Comparison of ENCODE assay signal across 8 cellular contexts in the genomic region with DNA sequence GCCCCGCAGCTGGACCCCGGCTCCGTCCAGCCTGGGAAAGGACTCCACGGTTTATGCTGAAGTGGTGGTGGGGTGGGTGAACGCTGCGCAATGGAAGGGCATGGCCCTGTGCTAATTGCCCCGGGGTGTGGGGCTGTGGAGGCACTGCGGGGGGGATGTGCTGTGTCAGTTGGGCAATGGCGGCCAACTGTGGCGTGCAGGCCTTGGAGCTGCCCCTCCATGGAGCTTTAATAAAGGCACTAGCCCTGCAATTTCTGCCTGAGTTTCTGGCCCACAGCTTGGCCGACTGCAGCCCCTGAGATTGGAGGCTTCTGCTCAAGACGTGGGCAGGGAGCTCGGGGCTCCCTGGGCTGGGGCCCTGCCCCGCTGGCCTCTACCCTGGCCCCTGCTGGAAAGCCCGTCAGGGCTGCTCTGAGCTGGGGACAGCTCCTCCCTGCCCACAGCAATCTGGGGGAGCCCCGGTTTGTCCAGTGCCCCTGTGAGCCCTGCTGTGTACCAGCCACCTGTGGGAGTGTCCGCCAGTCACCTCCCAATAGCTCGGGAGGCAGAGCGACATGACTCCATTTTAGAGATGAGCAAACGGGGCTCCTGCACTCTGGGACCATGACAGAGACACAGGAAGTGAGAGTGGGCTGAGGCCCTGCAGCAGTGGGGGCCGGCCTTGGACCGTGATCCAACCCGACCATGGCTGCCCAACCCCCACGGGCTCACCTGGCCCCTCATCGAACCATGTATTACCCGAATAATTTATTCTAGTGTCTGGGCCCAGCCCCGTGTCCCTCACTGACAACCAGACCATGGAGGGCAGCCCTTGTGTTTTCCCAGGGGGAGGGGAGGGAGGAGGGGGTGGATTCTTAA. TPM values are rescaled to one million over a fixed set of nuclear protein-coding genes. Genes with fewer than 3 reads are reported as not detected.
A peak's percentile ranks its signal among the peaks of the same experiment; 100 is the strongest.
DNase-seq lines count a peak whose midpoint lies in the region; ATAC-seq and TF ChIP-seq lines count a peak whose summit lies in the region.

No MANE protein-coding gene starts in this region.

- no peak overlapping the region for H2AFZ ChIP-seq in fibroblast of lung (ENCODE audit: low read length)

- ATAC-seq in HG03354 (IDR thresholded peaks at IDR 0.05; ENCODE audit: poor library complexity, severe bottlenecking, unreplicated experiment): peak; percentile 16
- no peak for ATAC-seq in sciatic nerve

- H3K4me3 ChIP-seq in fibroblast of lung (replicated peaks in 1 of 4; ENCODE audit: control extremely low read depth in 1 of 4, insufficient read depth in 1 of 4, low read depth in 3 of 4, low read length in 4 of 4) (peak overlapping the region in 2 of 4 experiments; percentile 57 to 63), sigmoid colon (peak overlapping the region in 3 of 4 donors; percentile 46 to 52 (median 51))

- TF ChIP-seq EP300 in sigmoid colon (IDR thresholded peaks at IDR 0.05): no peak

- no peak for TF ChIP-seq CTCF in fibroblast of lung (conservative IDR thresholded peaks at IDR 0.05 in 1 of 2, IDR thresholded peaks at IDR 0.05 in 1 of 2; ENCODE audit: low read depth in 1 of 2, low read length in 2 of 2)
- TF ChIP-seq CTCF in sigmoid colon (IDR thresholded peaks at IDR 0.05): no peak

- WGBS in sigmoid colon, 2 donors: 3 to 9% methylated on average over 27 of the region's 27 CpGs

- peak; percentile 76 for DNase-seq in COR-L47 (lab: John Stamatoyannopoulos, UW)
- DNase-seq in activated CD4-positive, CD25-positive, alpha-beta regulatory T cell treated with anti-CD3 and anti-CD28 coated beads, Interleukin-2, amount 50 U/mL, for 72 hours: peak; percentile 68
- DNase-seq in fibroblast of lung (ENCODE audit: low read depth in 2 of 2): no peak
- no peak for DNase-seq in sigmoid colon
- DNase-seq in sciatic nerve (ENCODE audit: low spot score): no peak
- DNase-seq in SKM-1 (lab: John Stamatoyannopoulos, UW; ENCODE audit: unreplicated experiment): no peak
- no peak for DNase-seq in SW 1271 (lab: John Stamatoyannopoulos, UW)

- intact Hi-C loops in sigmoid colon (cut with DNase I) (loop anchor here (1.0 to 5.0 kb wide), 3 partner anchors 21 to 133 kb away; a partner anchor contains a TSS), sciatic nerve (cut with DNase I) (loop anchor here (2.0 kb wide), 1 partner anchor 133 kb away; no protein-coding TSS in a partner anchor)

- no peak overlapping the region for H3K9ac ChIP-seq in fibroblast of lung (ENCODE audit: insufficient read depth, low read length)

- no peak overlapping the region for H3K27ac ChIP-seq in fibroblast of lung (ENCODE audit: insufficient read depth, low read length)
- H3K27ac ChIP-seq in sigmoid colon: peak overlapping the region; percentile 79 to 94 (median 82)

- TF ChIP-seq POLR2A in sigmoid colon (IDR thresholded peaks at IDR 0.05): no peak

- H3K79me2 ChIP-seq in fibroblast of lung (ENCODE audit: control insufficient read depth, insufficient read depth, low read length): no peaks in the 10 kb centered on the region

- peaks cover 14% of the 10 kb centered on the region for H3K4me1 ChIP-seq in fibroblast of lung (ENCODE audit: control insufficient read depth, extremely low read depth, insufficient read depth, low read length)
- H3K4me1 ChIP-seq in sigmoid colon: peaks cover 0 to 59% (median 43%) of the 10 kb centered on the region in 4 donors

- H3K9me3 ChIP-seq in fibroblast of lung (ENCODE audit: control insufficient read depth, insufficient read depth, low read depth, low read length) (no peaks in the 10 kb centered on the region), sigmoid colon (no peaks in the 10 kb centered on the region)

- peak overlapping the region; percentile 37 for H3K4me2 ChIP-seq in fibroblast of lung (ENCODE audit: extremely low read depth, insufficient read depth, low read length)

- H4K20me1 ChIP-seq in fibroblast of lung (ENCODE audit: control insufficient read depth, extremely low read depth, insufficient read depth, low read length): no peaks in the 10 kb centered on the region

- no peaks in the 10 kb centered on the region for H3K36me3 ChIP-seq in fibroblast of lung (ENCODE audit: control insufficient read depth, insufficient read depth, low read length)
- H3K36me3 ChIP-seq in sigmoid colon: no peaks in the 10 kb centered on the region

- H3K27me3 ChIP-seq in fibroblast of lung (ENCODE audit: control insufficient read depth, insufficient read depth, low read length): no peaks in the 10 kb centered on the region
- H3K27me3 ChIP-seq in sigmoid colon: peaks cover 14 to 57% (median 46%) of the 10 kb centered on the region in 3 donors

RNA-seq across cellular contexts. Expression of a gene that starts 8.7 kb away (rescaled TPM):
- total RNA-seq in fibroblast of lung (76.3 and 85.0 TPM in 2 replicates), sigmoid colon (10 to 100 TPM; 37.5 to 73.4 (median 60.4) TPM), sciatic nerve (73.3 TPM)
- polyA plus RNA-seq in fibroblast of lung (9.9 and 15.2 TPM in 2 replicates), sigmoid colon (100 to 1,000 TPM in 1 of 3 donors, 10 to 100 TPM in 2; 53.5 to 185 (median 64.7) TPM)
- 15.5 and 21.0 TPM in 2 replicates for polyA plus RNA-seq in fibroblast of lung (2012)
- 12.9 and 16.3 TPM in 2 replicates for polyA minus RNA-seq in fibroblast of lung (ENCODE audit: low replicate concordance)

RNA-seq across cellular contexts. Expression of a gene that starts 17.4 kb away (rescaled TPM):
- not detected in 2 replicates for total RNA-seq in fibroblast of lung
- polyA plus RNA-seq in fibroblast of lung: not detected in 2 replicates
- polyA plus RNA-seq in fibroblast of lung (2012): not detected in 2 replicates
- not detected in 2 replicates for polyA minus RNA-seq in fibroblast of lung (ENCODE audit: low replicate concordance)
- total RNA-seq in sigmoid colon: under 1 TPM in 1 of 4 donors, not detected in 3; 0.36 TPM
- polyA plus RNA-seq in sigmoid colon: 1 to 10 TPM in 1 of 3 donors, under 1 TPM in 1, not detected in 1; 0.61 to 1.2 TPM
- total RNA-seq in sciatic nerve: 2.1 TPM

RNA-seq across cellular contexts. Expression of a gene that starts 21.0 kb away (rescaled TPM):
- 16.9 and 17.0 TPM in 2 replicates for total RNA-seq in fibroblast of lung
- 8.5 and 10.4 TPM in 2 replicates for polyA plus RNA-seq in fibroblast of lung
- 9.1 and 13.2 TPM in 2 replicates for polyA plus RNA-seq in fibroblast of lung (2012)
- polyA minus RNA-seq in fibroblast of lung (ENCODE audit: low replicate concordance): 8.0 and 16.1 TPM in 2 replicates
- 10 to 100 TPM; 23.6 to 37.7 (median 27.9) TPM for total RNA-seq in sigmoid colon
- 10 to 100 TPM; 11.4 to 25.4 (median 13.4) TPM for polyA plus RNA-seq in sigmoid colon
- 32.3 TPM for total RNA-seq in sciatic nerve

RNA-seq across cellular contexts. Expression of a gene that starts 39.1 kb away (rescaled TPM):
- total RNA-seq in fibroblast of lung (8.0 and 11.7 TPM in 2 replicates), sigmoid colon (10 to 100 TPM in 3 of 4 donors, 1 to 10 TPM in 1; 8.6 to 18.2 (median 15.3) TPM), sciatic nerve (23.9 TPM)
- polyA plus RNA-seq in fibroblast of lung (13.8 and 19.2 TPM in 2 replicates), sigmoid colon (10 to 100 TPM; 28.2 to 53.2 (median 42.1) TPM)
- polyA plus RNA-seq in fibroblast of lung (2012): 21.5 and 31.0 TPM in 2 replicates
- polyA minus RNA-seq in fibroblast of lung (ENCODE audit: low replicate concordance): 15.9 and 23.2 TPM in 2 replicates

Comparison
In these comparisons a context has a peak if more than half of its experiments do, and no peak if none do; other contexts are left out.
1. DNase-seq: peak in COR-L47 (single experiment) and activated CD4-positive, CD25-positive, alpha-beta regulatory T cell treated with anti-CD3 and anti-CD28 coated beads, Interleukin-2, amount 50 U/mL, for 72 hours (single experiment); none in fibroblast of lung (0 of 2), sigmoid colon (single experiment), sciatic nerve (single experiment), SKM-1 (single experiment) and SW 1271 (0 of 2).